In genomic region chr1:36350659-36351171, GRCh38 we compare ENCODE assay signal across 8 cellular contexts. TPM values are rescaled to one million over a fixed set of nuclear protein-coding genes. Genes with fewer than 3 reads are reported as not detected.
DNase-seq lines count a peak whose midpoint lies in the region; ATAC-seq and TF ChIP-seq lines count a peak whose summit lies in the region.

No MANE protein-coding gene starts in this region.

- H3K9me1 ChIP-seq in IMR-90 (ENCODE audit: insufficient read depth, low read length): peaks cover 37% of the 10 kb centered on the region

- peak overlapping the region; percentile 97 for H3K56ac ChIP-seq in IMR-90 (ENCODE audit: extremely low read depth, insufficient read depth, low read length)

- H2BK120ac ChIP-seq in IMR-90 (ENCODE audit: low read depth, low read length): peak overlapping the region; percentile 99

- BruUV-seq in IMR-90 (replicated peaks; lab: Mats Ljungman, UMichigan): no TSS peak

- peak overlapping the region; percentile 50 for H3K9ac ChIP-seq in IMR-90 (ENCODE audit: low read depth, low read length)

- H2AK9ac ChIP-seq in IMR-90 (replicated peaks; ENCODE audit: low read depth, low read length, poor library complexity): peak overlapping the region; percentile 100

- no peaks in the 10 kb centered on the region for H3K27me3 ChIP-seq in IMR-90 (ENCODE audit: control insufficient read depth, insufficient read depth, low read length)

- intact Hi-C loops in IMR-90 (cut with micrococcal nuclease): loop anchor here (2.0 kb wide), 2 partner anchors 28 to 70 kb away; partner anchors contain the start of gene EVA1B

- CTCF ChIA-PET in IMR-90 (lab: Yijun Ruan, JAX): interaction anchor here (1.0 to 3.2 kb wide), 4 partner anchors 8 to 27 kb away, joined by 4 to 18 read pairs (median 10); partner anchors contain the start of gene EVA1B

- peak overlapping the region; percentile 100 for H4K91ac ChIP-seq in IMR-90 (ENCODE audit: insufficient read depth, low read depth, low read length)

- H3K9me3 ChIP-seq in IMR-90 (ENCODE audit: control insufficient read depth, insufficient read depth, low read length): no peaks in the 10 kb centered on the region

- peaks cover 13 to 70% of the 10 kb centered on the region in 2 experiments; a peak in 3 of 4 replicates for H3K79me1 ChIP-seq in IMR-90 (ENCODE audit: low read depth in 1 of 2, low read length in 2 of 2)

- H2BK5ac ChIP-seq in IMR-90 (ENCODE audit: low read depth, low read length, poor library complexity, severe bottlenecking): peak overlapping the region; percentile 99

- peak overlapping the region; percentile 98 for H2AK5ac ChIP-seq in IMR-90 (ENCODE audit: low read depth, low read length)

- peaks cover 45% of the 10 kb centered on the region for H3K4me1 ChIP-seq in IMR-90 (ENCODE audit: control insufficient read depth, insufficient read depth, low read length)

- H3K36me3 ChIP-seq in IMR-90 (ENCODE audit: control insufficient read depth, insufficient read depth, low read length): peaks cover 49% of the 10 kb centered on the region

- H3K4me2 ChIP-seq in IMR-90 (ENCODE audit: low read depth, low read length): peak overlapping the region; percentile 53

- peak overlapping the region; percentile 76 for H2AFZ ChIP-seq in IMR-90 (replicated peaks; ENCODE audit: low read length, poor library complexity)

- peak overlapping the region; percentile 97 for H2BK15ac ChIP-seq in IMR-90 (ENCODE audit: low read depth, low read length)

- TF ChIP-seq RAD21 in IMR-90 (IDR thresholded peaks at IDR 0.05; ENCODE audit: low read length): no peak

- no peak for TF ChIP-seq CTCF in IMR-90 (conservative IDR thresholded peaks at IDR 0.05; ENCODE audit: low read depth, low read length)
- no peak for TF ChIP-seq CTCF in fibroblast of mammary gland (conservative IDR thresholded peaks at IDR 0.05; ENCODE audit: control insufficient read depth, insufficient read depth, low read depth, low read length)
- no peak for TF ChIP-seq CTCF in retinal pigment epithelial cell (conservative IDR thresholded peaks at IDR 0.05; ENCODE audit: low read depth, low read length)
- TF ChIP-seq CTCF in GM20000 (IDR thresholded peaks at IDR 0.05; ENCODE audit: extremely low read depth, missing control alignments): no peak

- H3K27ac ChIP-seq in IMR-90 (ENCODE audit: insufficient read depth, low read length): peak overlapping the region; percentile 91

- peak overlapping the region; percentile 78 to 98 for H4K8ac ChIP-seq in IMR-90 (ENCODE audit: low read depth in 2 of 2, low read length in 2 of 2)

- H3K4me3 ChIP-seq in IMR-90 (ENCODE audit: insufficient read depth, low read depth, low read length) (no peak overlapping the region), fibroblast of mammary gland (ENCODE audit: control insufficient read depth, low read depth, low read length) (no peak overlapping the region), retinal pigment epithelial cell (ENCODE audit: low read length) (no peak overlapping the region)

- dilution Hi-C loops in IMR-90 (cut with HindIII; ENCODE audit: low sequenced_read_pairs, unreplicated experiment): no loop called here

- H3K4ac ChIP-seq in IMR-90 (ENCODE audit: low read depth, low read length): peak overlapping the region; percentile 100

- peak; percentile 80 for DNase-seq in IMR-90
- DNase-seq in activated T-cell treated with anti-CD3 and anti-CD28 coated beads for 24 hours (ENCODE audit: low read depth): peak; percentile 49
- DNase-seq in fibroblast of mammary gland (ENCODE audit: low read depth): peak; percentile 73
- DNase-seq in retinal pigment epithelial cell (ENCODE audit: low read depth): peak; percentile 74
- no peak for DNase-seq in G401 (ENCODE audit: low spot score)
- DNase-seq in GM20000 (ENCODE audit: low spot score): no peak

- peak overlapping the region; percentile 81 for H3K18ac ChIP-seq in IMR-90 (ENCODE audit: low read depth, low read length)

- peak overlapping the region; percentile 99 for H3K23ac ChIP-seq in IMR-90 (ENCODE audit: low read depth, low read length)

- peak overlapping the region; percentile 77 for H4K5ac ChIP-seq in IMR-90 (ENCODE audit: low read depth, low read length)

- POLR2A ChIA-PET in IMR-90 (lab: Charles Lee; ENCODE audit: unreplicated experiment): no interaction called here

- no peak for TF ChIP-seq POLR2A in IMR-90 (IDR thresholded peaks at IDR 0.05; ENCODE audit: low read depth, low read length)

- H2BK20ac ChIP-seq in IMR-90 (ENCODE audit: low read depth, low read length): peak overlapping the region; percentile 98

- in situ Hi-C loops in IMR-90 (cut with MboI; ENCODE audit: low sequenced_read_pairs) (no loop called here), G401 (cut with HindIII; ENCODE audit: low sequenced_read_pairs) (no loop called here)

- peak overlapping the region; percentile 98 for H3K14ac ChIP-seq in IMR-90 (replicated peaks; ENCODE audit: low read depth, low read length)

- H4K20me1 ChIP-seq in IMR-90 (ENCODE audit: insufficient read depth, low read length): no peaks in the 10 kb centered on the region

- 58% methylated on average over 2 of the region's 12 CpGs; no CpG with 5 or more reads in 1 of the 2 experiments for WGBS in IMR-90 (ENCODE audit: extremely low coverage in 2 of 2, insufficient read length in 1 of 2), 2 experiments

- ATAC-seq in IMR-90 (ENCODE audit: low read depth): peak; percentile 73
- ATAC-seq in GM18870 (IDR thresholded peaks at IDR 0.05; ENCODE audit: unreplicated experiment): no peak
- ATAC-seq in GM18868 (IDR thresholded peaks at IDR 0.05; ENCODE audit: unreplicated experiment): no peak

TF ChIP-seq in IMR-90, 13 proteins besides CTCF, POLR2A, EP300 and RAD21:
- TF ChIP-seq MAZ (IDR thresholded peaks at IDR 0.05; ENCODE audit: borderline replicate concordance, low read depth, low read length): peak; percentile 95
- peak; percentile 47; the same call in 1 of the 2 replicates for TF ChIP-seq BHLHE40 (IDR thresholded peaks at IDR 0.05; ENCODE audit: low read depth, low read length)
- TF ChIP-seq MXI1 (IDR thresholded peaks at IDR 0.05; ENCODE audit: borderline replicate concordance, low read depth, low read length): no peak
- TF ChIP-seq FOS (IDR thresholded peaks at IDR 0.05; ENCODE audit: low read depth, low read length): peak; percentile 70

RNA-seq across cellular contexts. Expression of gene EVA1B, which starts 27.3 kb away (rescaled TPM):
- total RNA-seq in IMR-90 (2012; rRNA removed): 49.8 and 63.3 TPM in 2 replicates
- polyA plus RNA-seq in IMR-90 (2012; rRNA removed): 64.6 and 147 TPM in 2 replicates
- polyA plus RNA-seq in IMR-90 (2012; cell fraction: cytosol; rRNA removed): 167 and 245 TPM in 2 replicates
- 42.8 and 99.5 TPM in 2 replicates for polyA plus RNA-seq in IMR-90 (2012; cell fraction: nucleus; rRNA removed; ENCODE audit: low replicate concordance)
- 46.3 and 91.0 TPM in 2 replicates for total RNA-seq in G401 (2014; rRNA removed; shearing (Covaris generic))

RNA-seq across cellular contexts. Expression of gene STK40, which starts 35.0 kb away (rescaled TPM):
- total RNA-seq in IMR-90 (2012; rRNA removed): 13.9 and 16.0 TPM in 2 replicates
- 29.9 and 30.6 TPM in 2 replicates for polyA plus RNA-seq in IMR-90 (2012; rRNA removed)
- 19.7 and 29.3 TPM in 2 replicates for polyA plus RNA-seq in IMR-90 (2012; cell fraction: cytosol; rRNA removed)
- 49.8 and 78.6 TPM in 2 replicates for polyA plus RNA-seq in IMR-90 (2012; cell fraction: nucleus; rRNA removed; ENCODE audit: low replicate concordance)
- total RNA-seq in G401 (2014; rRNA removed; shearing (Covaris generic)): 13.6 and 19.9 TPM in 2 replicates

RNA-seq across cellular contexts. Expression of gene SH3D21, which starts 44.5 kb away (rescaled TPM):
- 1.8 and 1.9 TPM in 2 replicates for total RNA-seq in IMR-90 (2012; rRNA removed)
- 11.0 and 11.9 TPM in 2 replicates for polyA plus RNA-seq in IMR-90 (2012; rRNA removed)
- polyA plus RNA-seq in IMR-90 (2012; cell fraction: cytosol; rRNA removed): 2.6 and 2.9 TPM in 2 replicates
- 65.3 and 92.1 TPM in 2 replicates for polyA plus RNA-seq in IMR-90 (2012; cell fraction: nucleus; rRNA removed; ENCODE audit: low replicate concordance)
- total RNA-seq in G401 (2014; rRNA removed; shearing (Covaris generic)): 1.9 and 4.1 TPM in 2 replicates

RNA-seq across cellular contexts. Expression of gene LSM10, which starts 47.0 kb away (rescaled TPM):
- total RNA-seq in IMR-90 (2012; rRNA removed): 10.3 and 11.7 TPM in 2 replicates
- polyA plus RNA-seq in IMR-90 (2012; rRNA removed): 78.9 and 94.1 TPM in 2 replicates
- polyA plus RNA-seq in IMR-90 (2012; cell fraction: cytosol; rRNA removed): 66.7 and 93.2 TPM in 2 replicates
- 24.5 and 29.7 TPM in 2 replicates for polyA plus RNA-seq in IMR-90 (2012; cell fraction: nucleus; rRNA removed; ENCODE audit: low replicate concordance)
- total RNA-seq in G401 (2014; rRNA removed; shearing (Covaris generic)): 37.5 and 57.9 TPM in 2 replicates

Comparison
In these comparisons a context has a peak if more than half of its experiments do, and no peak if none do; other contexts are left out.
1. DNase-seq: peak in IMR-90 (single experiment), activated T-cell treated with anti-CD3 and anti-CD28 coated beads for 24 hours (single experiment), fibroblast of mammary gland (single experiment) and retinal pigment epithelial cell (single experiment); none in G401 (single experiment) and GM20000 (single experiment).